In the genomic region with DNA sequence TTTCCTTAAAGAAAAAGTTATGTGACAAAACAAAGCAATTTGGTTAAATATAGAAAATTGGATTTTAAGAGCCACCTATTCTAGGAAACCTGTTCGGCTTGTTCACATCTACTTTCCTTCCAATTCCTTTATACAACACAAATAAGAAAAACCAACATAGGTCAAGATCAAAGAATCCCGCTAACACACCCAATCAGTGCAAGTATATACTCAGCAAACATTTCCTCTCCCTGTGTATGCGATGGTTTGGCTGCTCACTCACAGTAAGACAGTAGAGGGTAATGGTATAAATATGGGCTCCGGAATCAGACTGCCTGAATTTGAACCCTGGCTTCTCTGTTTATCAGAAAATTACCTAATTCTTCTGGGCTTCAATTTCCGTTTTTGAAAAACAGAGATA, we compare ENCODE assay signal across 22 cellular contexts.
"Had no signal": no experiment of that assay in that cellular context is flagged by ENCODE, and none has a peak within 500 bp of the region (broad histone marks: within the 10 kb centered on the region; RNA-seq: fewer than 3 reads in every experiment).

No MANE protein-coding gene starts in this region.

- H3K4me1 ChIP-seq: gastrocnemius medialis, psoas muscle, sigmoid colon, thyroid gland, vagina had no signal

- DNase-seq: effector CD8-positive, alpha-beta T cell; endodermal cell; foreskin fibroblast; gastrocnemius medialis; head of caudate nucleus; left cardiac atrium; left ventricle myocardium superior; mesenchymal stem cell; naive thymus-derived CD4-positive, alpha-beta T cell; psoas muscle; right cardiac atrium; sigmoid colon; stimulated activated CD4-positive, alpha-beta T cell treated with anti-CD3 and anti-CD28 coated beads, Interleukin-4, amount 100 ng/mL, for 4 hours; thyroid gland; trophoblast cell had no signal

- H3K27me3 ChIP-seq: gastrocnemius medialis, hepatocyte, neural progenitor cell, sigmoid colon, thyroid gland, vagina had no signal

- H3K4me3 ChIP-seq: gastrocnemius medialis, hepatocyte, lung, neural progenitor cell, psoas muscle, sigmoid colon, thyroid gland, vagina had no signal

- H3K9ac ChIP-seq: neural progenitor cell had no signal

- ATAC-seq: esophagus mucosa; gastrocnemius medialis; left cardiac atrium; left ventricle myocardium superior; naive thymus-derived CD4-positive, alpha-beta T cell; psoas muscle; right cardiac atrium; stimulated activated memory B cell treated with anti-CD40 and anti-IgM and Interleukin-4, amounts not matched to agents 10 μg/mL and 1 μg/mL and 100 μg/mL, for 72 hours had no signal

- H3K27ac ChIP-seq: epithelial cell of prostate, gastrocnemius medialis, hepatocyte, neural progenitor cell, psoas muscle, sigmoid colon, thyroid gland, vagina had no signal

- H3K36me3 ChIP-seq: gastrocnemius medialis, neural progenitor cell, sigmoid colon, thyroid gland, vagina had no signal

- H3K9me3 ChIP-seq: gastrocnemius medialis, psoas muscle, sigmoid colon, thyroid gland, vagina had no signal
